9 cellular contexts compared by ENCODE assay signal in genomic region chr19:47518139-47518538, GRCh38. TPM values are rescaled to one million over a fixed set of nuclear protein-coding genes. Genes with fewer than 3 reads are reported as not detected.
DNase-seq lines count a peak whose midpoint lies in the region; ATAC-seq lines count a peak whose summit lies in the region.
"Had no signal": no experiment of that assay in that cellular context is flagged by ENCODE, and none has a peak within 500 bp of the region (broad histone marks: within the 10 kb centered on the region; RNA-seq: fewer than 3 reads in every experiment).

No MANE protein-coding gene starts in this region.

- H3K4me1 Mint-ChIP-seq in activated naive CD8-positive, alpha-beta T cell treated with anti-CD3 and anti-CD28 coated beads, Interleukin-2, amount 10 ng/mL, durations not matched to agents 7 days and 5 days, result peaks cover 52% of the 10 kb centered on the region

- H3K27me3 Mint-ChIP-seq in activated naive CD8-positive, alpha-beta T cell treated with anti-CD3 and anti-CD28 coated beads, Interleukin-2, amount 10 ng/mL, durations not matched to agents 7 days and 5 days, result peaks cover 23% of the 10 kb centered on the region

- POLR2A ChIA-PET in activated naive CD8-positive, alpha-beta T cell treated with anti-CD3 and anti-CD28 coated beads, Interleukin-2, amount 10 ng/mL, durations not matched to agents 7 days and 5 days (lab: Charles Lee), result interaction anchor here (0.6 to 2.3 kb wide), 4 partner anchors 34 to 90 kb away, joined by 3 to 11 read pairs (median 10); partner anchors contain the start of genes BICRA and KPTN

- peak overlapping the region; percentile 80 for H3K4me3 Mint-ChIP-seq in activated naive CD8-positive, alpha-beta T cell treated with anti-CD3 and anti-CD28 coated beads, Interleukin-2, amount 10 ng/mL, durations not matched to agents 7 days and 5 days

- no peaks in the 10 kb centered on the region for H3K9me3 Mint-ChIP-seq in activated naive CD8-positive, alpha-beta T cell treated with anti-CD3 and anti-CD28 coated beads, Interleukin-2, amount 10 ng/mL, durations not matched to agents 7 days and 5 days

- DNase-seq in GM19240 (ENCODE audit: insufficient read length, low spot score) (peak; percentile 76), NOMO-1 treated with dmso at 0.1 percent for 144 hours (lab: John Stamatoyannopoulos, UW; ENCODE audit: unreplicated experiment) (peak; percentile 28), NCI-H1048 (lab: John Stamatoyannopoulos, UW) (no peak), NCI-H2029 (lab: John Stamatoyannopoulos, UW) (no peak)
- peak; percentile 82 for DNase-seq in activated naive CD8-positive, alpha-beta T cell treated with anti-CD3 and anti-CD28 coated beads, Interleukin-2, amount 10 ng/mL, durations not matched to agents 7 days and 5 days
- peak; percentile 28 to 65 for DNase-seq in stimulated activated CD8-positive, alpha-beta memory T cell treated with anti-CD3 and anti-CD28 coated beads, Interleukin-4, amount 100 ng/mL, for 4 hours (ENCODE audit: low read depth in 2 of 2, low spot score in 1 of 2)
- DNase-seq: RPMI8226 had no signal

- peak overlapping the region; percentile 90 for H3K27ac Mint-ChIP-seq in activated naive CD8-positive, alpha-beta T cell treated with anti-CD3 and anti-CD28 coated beads, Interleukin-2, amount 10 ng/mL, durations not matched to agents 7 days and 5 days

- no peak for ATAC-seq in activated naive CD8-positive, alpha-beta T cell treated with anti-CD3 and anti-CD28 coated beads, Interleukin-2, amount 10 ng/mL, durations not matched to agents 7 days and 5 days (ENCODE audit: low read depth)
- ATAC-seq in GM21390 (IDR thresholded peaks at IDR 0.05; ENCODE audit: unreplicated experiment) (no peak), HG02571 (IDR thresholded peaks at IDR 0.05; ENCODE audit: unreplicated experiment) (no peak)

- H3K36me3 Mint-ChIP-seq in activated naive CD8-positive, alpha-beta T cell treated with anti-CD3 and anti-CD28 coated beads, Interleukin-2, amount 10 ng/mL, durations not matched to agents 7 days and 5 days, result peaks cover 6% of the 10 kb centered on the region

RNA-seq across cellular contexts. Expression of gene NAPA, which starts 3.3 kb away (rescaled TPM):
- total RNA-seq in activated naive CD8-positive, alpha-beta T cell treated with anti-CD3 and anti-CD28 coated beads, Interleukin-2, amount 10 ng/mL, durations not matched to agents 7 days and 5 days, result 100 to 1,000 TPM in 1 of 2 experiments, 10 to 100 TPM in 1; 96.4 to 103 TPM

RNA-seq across cellular contexts. Expression of gene KPTN, which starts 34.1 kb away (rescaled TPM):
- 1 to 10 TPM; 8.0 to 8.6 TPM for total RNA-seq in activated naive CD8-positive, alpha-beta T cell treated with anti-CD3 and anti-CD28 coated beads, Interleukin-2, amount 10 ng/mL, durations not matched to agents 7 days and 5 days

RNA-seq across cellular contexts. Expression of gene SLC8A2, which starts 46.4 kb away (rescaled TPM):
- under 1 TPM in 1 of 2 experiments, not detected in 1; 0.20 TPM for total RNA-seq in activated naive CD8-positive, alpha-beta T cell treated with anti-CD3 and anti-CD28 coated beads, Interleukin-2, amount 10 ng/mL, durations not matched to agents 7 days and 5 days

RNA-seq across cellular contexts. Expression of gene ZNF541, which starts 54.8 kb away (rescaled TPM):
- total RNA-seq in activated naive CD8-positive, alpha-beta T cell treated with anti-CD3 and anti-CD28 coated beads, Interleukin-2, amount 10 ng/mL, durations not matched to agents 7 days and 5 days, result 1 to 10 TPM in 1 of 2 experiments, under 1 TPM in 1; 0.30 to 1.2 TPM

Comparison
In these comparisons a context has a peak if more than half of its experiments do, and no peak if none do; other contexts are left out.
1. DNase-seq: peak in GM19240 (single experiment), NOMO-1 treated with dmso at 0.1 percent for 144 hours (single experiment), activated naive CD8-positive, alpha-beta T cell treated with anti-CD3 and anti-CD28 coated beads, Interleukin-2, amount 10 ng/mL, durations not matched to agents 7 days and 5 days (single experiment) and stimulated activated CD8-positive, alpha-beta memory T cell treated with anti-CD3 and anti-CD28 coated beads, Interleukin-4, amount 100 ng/mL, for 4 hours (2 of 2); none in NCI-H1048 (single experiment) and NCI-H2029 (single experiment).